In the genomic region with DNA sequence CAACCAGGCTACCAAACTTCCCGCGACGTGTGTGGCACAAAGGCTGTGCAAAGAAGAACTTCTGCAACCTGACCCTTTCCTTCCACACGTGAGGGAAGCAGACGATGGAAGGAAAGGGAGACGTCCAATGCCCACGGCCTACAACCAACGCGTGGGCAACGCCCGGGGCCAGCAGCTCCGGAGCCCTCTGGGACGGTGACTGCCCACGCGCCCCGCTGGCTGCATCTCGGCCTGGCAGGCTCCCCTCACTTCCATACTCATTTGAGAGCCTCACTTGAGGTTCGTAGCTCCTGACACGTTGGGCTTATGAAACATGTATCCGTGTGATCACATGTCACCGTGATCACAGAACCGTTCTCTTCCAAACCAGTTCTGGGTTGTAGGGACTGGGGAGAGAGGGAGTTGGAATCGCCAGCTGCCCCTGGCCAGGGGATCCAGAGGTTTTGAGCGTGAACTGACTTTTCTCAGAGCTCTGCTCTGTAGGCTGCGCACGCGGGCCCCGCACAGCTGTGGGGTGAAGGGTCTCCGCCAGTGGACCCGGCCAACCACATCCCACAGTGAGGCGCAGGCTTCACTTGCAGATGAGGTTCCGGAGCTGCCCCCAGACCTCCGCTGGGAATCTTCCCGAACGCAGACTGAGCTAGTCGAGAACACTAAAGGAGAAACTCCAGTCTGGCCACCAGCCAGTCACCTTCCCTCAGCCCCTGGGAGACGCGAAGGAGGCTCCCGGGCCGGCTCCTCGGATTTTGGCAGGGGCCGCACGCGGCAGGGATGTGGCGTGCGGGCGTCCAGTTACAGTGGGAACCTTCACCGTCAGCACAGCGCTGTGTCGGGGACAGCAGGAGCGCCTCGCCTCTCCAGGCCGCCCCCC, we compare ENCODE assay signal across 1 cellular context.
TF ChIP-seq lines count a peak whose summit lies in the region.

No MANE protein-coding gene starts in this region.

TF ChIP-seq in HepG2, 621 proteins besides CTCF, POLR2A, EP300 and RAD21 (continued from another document):
- TF ChIP-seq, protein P1, sequence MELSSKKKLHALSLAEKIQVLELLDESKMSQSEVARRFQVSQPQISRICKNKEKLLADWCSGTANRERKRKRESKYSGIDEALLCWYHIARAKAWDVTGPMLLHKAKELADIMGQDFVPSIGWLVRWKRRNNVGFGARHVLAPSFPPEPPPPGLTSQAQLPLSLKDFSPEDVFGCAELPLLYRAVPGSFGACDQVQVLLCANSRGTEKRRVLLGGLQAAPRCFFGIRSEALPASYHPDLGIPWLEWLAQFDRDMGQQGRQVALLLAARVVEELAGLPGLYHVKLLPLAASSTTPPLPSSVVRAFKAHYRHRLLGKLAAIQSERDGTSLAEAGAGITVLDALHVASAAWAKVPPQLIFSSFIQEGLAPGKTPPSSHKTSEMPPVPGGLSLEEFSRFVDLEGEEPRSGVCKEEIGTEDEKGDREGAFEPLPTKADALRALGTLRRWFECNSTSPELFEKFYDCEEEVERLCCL (CRISPR knock-in tag; IDR thresholded peaks at IDR 0.05; ENCODE audit: borderline replicate concordance), result no peak
- no peak for TF ChIP-seq CHD4 (IDR thresholded peaks at IDR 0.05; ENCODE audit: borderline replicate concordance, low read length)
- TF ChIP-seq, protein P2, sequence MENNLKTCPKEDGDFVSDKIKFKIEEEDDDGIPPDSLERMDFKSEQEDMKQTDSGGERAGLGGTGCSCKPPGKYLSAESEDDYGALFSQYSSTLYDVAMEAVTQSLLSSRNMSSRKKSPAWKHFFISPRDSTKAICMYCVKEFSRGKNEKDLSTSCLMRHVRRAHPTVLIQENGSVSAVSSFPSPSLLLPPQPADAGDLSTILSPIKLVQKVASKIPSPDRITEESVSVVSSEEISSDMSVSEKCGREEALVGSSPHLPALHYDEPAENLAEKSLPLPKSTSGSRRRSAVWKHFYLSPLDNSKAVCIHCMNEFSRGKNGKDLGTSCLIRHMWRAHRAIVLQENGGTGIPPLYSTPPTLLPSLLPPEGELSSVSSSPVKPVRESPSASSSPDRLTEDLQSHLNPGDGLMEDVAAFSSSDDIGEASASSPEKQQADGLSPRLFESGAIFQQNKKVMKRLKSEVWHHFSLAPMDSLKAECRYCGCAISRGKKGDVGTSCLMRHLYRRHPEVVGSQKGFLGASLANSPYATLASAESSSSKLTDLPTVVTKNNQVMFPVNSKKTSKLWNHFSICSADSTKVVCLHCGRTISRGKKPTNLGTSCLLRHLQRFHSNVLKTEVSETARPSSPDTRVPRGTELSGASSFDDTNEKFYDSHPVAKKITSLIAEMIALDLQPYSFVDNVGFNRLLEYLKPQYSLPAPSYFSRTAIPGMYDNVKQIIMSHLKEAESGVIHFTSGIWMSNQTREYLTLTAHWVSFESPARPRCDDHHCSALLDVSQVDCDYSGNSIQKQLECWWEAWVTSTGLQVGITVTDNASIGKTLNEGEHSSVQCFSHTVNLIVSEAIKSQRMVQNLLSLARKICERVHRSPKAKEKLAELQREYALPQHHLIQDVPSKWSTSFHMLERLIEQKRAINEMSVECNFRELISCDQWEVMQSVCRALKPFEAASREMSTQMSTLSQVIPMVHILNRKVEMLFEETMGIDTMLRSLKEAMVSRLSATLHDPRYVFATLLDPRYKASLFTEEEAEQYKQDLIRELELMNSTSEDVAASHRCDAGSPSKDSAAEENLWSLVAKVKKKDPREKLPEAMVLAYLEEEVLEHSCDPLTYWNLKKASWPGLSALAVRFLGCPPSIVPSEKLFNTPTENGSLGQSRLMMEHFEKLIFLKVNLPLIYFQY (CRISPR knock-in tag; IDR thresholded peaks at IDR 0.05; ENCODE audit: borderline replicate concordance), result no peak
- TF ChIP-seq ZBTB38 (CRISPR knock-in tag; IDR thresholded peaks at IDR 0.05), result peak; percentile 56; the same call in 1 of the 2 replicates
- no peak for TF ChIP-seq XBP1 (CRISPR knock-in tag; IDR thresholded peaks at IDR 0.05)
- TF ChIP-seq DMAP1 (CRISPR knock-in tag; IDR thresholded peaks at IDR 0.05), result no peak
- TF ChIP-seq TARDBP (CRISPR knock-in tag; IDR thresholded peaks at IDR 0.05), result no peak
- TF ChIP-seq ZNF331 (CRISPR knock-in tag; IDR thresholded peaks at IDR 0.05), result no peak
- TF ChIP-seq, protein P3, sequence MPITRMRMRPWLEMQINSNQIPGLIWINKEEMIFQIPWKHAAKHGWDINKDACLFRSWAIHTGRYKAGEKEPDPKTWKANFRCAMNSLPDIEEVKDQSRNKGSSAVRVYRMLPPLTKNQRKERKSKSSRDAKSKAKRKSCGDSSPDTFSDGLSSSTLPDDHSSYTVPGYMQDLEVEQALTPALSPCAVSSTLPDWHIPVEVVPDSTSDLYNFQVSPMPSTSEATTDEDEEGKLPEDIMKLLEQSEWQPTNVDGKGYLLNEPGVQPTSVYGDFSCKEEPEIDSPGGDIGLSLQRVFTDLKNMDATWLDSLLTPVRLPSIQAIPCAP (CRISPR knock-in tag; IDR thresholded peaks at IDR 0.05; ENCODE audit: low read depth), result no peak
- TF ChIP-seq, protein P4, sequence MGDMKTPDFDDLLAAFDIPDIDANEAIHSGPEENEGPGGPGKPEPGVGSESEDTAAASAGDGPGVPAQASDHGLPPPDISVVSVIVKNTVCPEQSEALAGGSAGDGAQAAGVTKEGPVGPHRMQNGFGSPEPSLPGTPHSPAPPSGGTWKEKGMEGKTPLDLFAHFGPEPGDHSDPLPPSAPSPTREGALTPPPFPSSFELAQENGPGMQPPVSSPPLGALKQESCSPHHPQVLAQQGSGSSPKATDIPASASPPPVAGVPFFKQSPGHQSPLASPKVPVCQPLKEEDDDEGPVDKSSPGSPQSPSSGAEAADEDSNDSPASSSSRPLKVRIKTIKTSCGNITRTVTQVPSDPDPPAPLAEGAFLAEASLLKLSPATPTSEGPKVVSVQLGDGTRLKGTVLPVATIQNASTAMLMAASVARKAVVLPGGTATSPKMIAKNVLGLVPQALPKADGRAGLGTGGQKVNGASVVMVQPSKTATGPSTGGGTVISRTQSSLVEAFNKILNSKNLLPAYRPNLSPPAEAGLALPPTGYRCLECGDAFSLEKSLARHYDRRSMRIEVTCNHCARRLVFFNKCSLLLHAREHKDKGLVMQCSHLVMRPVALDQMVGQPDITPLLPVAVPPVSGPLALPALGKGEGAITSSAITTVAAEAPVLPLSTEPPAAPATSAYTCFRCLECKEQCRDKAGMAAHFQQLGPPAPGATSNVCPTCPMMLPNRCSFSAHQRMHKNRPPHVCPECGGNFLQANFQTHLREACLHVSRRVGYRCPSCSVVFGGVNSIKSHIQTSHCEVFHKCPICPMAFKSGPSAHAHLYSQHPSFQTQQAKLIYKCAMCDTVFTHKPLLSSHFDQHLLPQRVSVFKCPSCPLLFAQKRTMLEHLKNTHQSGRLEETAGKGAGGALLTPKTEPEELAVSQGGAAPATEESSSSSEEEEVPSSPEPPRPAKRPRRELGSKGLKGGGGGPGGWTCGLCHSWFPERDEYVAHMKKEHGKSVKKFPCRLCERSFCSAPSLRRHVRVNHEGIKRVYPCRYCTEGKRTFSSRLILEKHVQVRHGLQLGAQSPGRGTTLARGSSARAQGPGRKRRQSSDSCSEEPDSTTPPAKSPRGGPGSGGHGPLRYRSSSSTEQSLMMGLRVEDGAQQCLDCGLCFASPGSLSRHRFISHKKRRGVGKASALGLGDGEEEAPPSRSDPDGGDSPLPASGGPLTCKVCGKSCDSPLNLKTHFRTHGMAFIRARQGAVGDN (CRISPR knock-in tag; IDR thresholded peaks at IDR 0.05), result 0 out of 2 replicates have a peak, but pooled peaks have one; percentile 3
